ENCODE assay signal across 17 cellular contexts in genomic region chr17:45288825-45289224, GRCh38. TPM values are rescaled to one million over a fixed set of nuclear protein-coding genes. Genes with fewer than 3 reads are reported as not detected.
A peak's percentile ranks its signal among the peaks of the same experiment; 100 is the strongest.
DNase-seq lines count a peak whose midpoint lies in the region; ATAC-seq, FAIRE-seq and TF ChIP-seq lines count a peak whose summit lies in the region.
"Had no signal": no experiment of that assay in that cellular context is flagged by ENCODE, and none has a peak within 500 bp of the region (broad histone marks: within the 10 kb centered on the region; RNA-seq: fewer than 3 reads in every experiment).

No MANE protein-coding gene starts in this region.

- peaks cover 15% of the 10 kb centered on the region for H3K36me3 Mint-ChIP-seq in chondrocyte (ENCODE audit: low read depth)

- intact Hi-C loops in Right ventricle myocardium superior (cut with DNase I), result no loop called here
- intact Hi-C loops in pancreas (cut with DNase I), result no loop called here

- H3K4me1 ChIP-seq in pancreas, result peaks cover 56 to 60% (median 59%) of the 10 kb centered on the region in 3 donors
- peaks cover 58% of the 10 kb centered on the region for H3K4me1 ChIP-seq in BE2C

- peak overlapping the region; percentile 2 to 52 (median 24) for H3K27ac ChIP-seq in pancreas
- H3K27ac ChIP-seq: KMS-11 had no signal

- H3K27me3 Mint-ChIP-seq in chondrocyte (ENCODE audit: low read depth), result no peaks in the 10 kb centered on the region

- TF ChIP-seq CTCF in pancreas (IDR thresholded peaks at IDR 0.05) (no peak), BE2C (IDR thresholded peaks at IDR 0.05; ENCODE audit: low read depth, low read length) (no peak), chondrocyte (IDR thresholded peaks at IDR 0.05) (no peak)

- H3K4me3 Mint-ChIP-seq in chondrocyte (ENCODE audit: unreplicated experiment), result no peak overlapping the region
- H3K4me3 Mint-ChIP-seq: HFFc6, immature natural killer cell had no signal

- no peak overlapping the region for H3K27ac Mint-ChIP-seq in chondrocyte (ENCODE audit: unreplicated experiment)
- H3K27ac Mint-ChIP-seq: HFFc6 had no signal

- ATAC-seq in Right ventricle myocardium superior (ENCODE audit: poor library complexity) (peak; percentile 51), pancreas (peak in 3 of 4 donors; percentile 51 to 61 (median 56)), HG03095 (IDR thresholded peaks at IDR 0.05; ENCODE audit: unreplicated experiment) (no peak)

- H3K9me3 ChIP-seq in pancreas, result no peaks in the 10 kb centered on the region
- no peaks in the 10 kb centered on the region for H3K9me3 ChIP-seq in BE2C

- H3K36me3 ChIP-seq in pancreas, result peaks cover 0 to 37% (median 11%) of the 10 kb centered on the region in 3 donors
- H3K36me3 ChIP-seq in BE2C, result peaks cover 30% of the 10 kb centered on the region

- H3K27me3 ChIP-seq in pancreas (no peaks in the 10 kb centered on the region), BE2C (no peaks in the 10 kb centered on the region)

- DNase-seq in NCI-H1092 treated with DMSO at 0.1 percent for 48 hours (lab: John Stamatoyannopoulos, UW) (peak; percentile 93), NCI-H82 treated with DMSO at 0.1 percent for 48 hours (lab: John Stamatoyannopoulos, UW; ENCODE audit: unreplicated experiment) (peak; percentile 19), Right ventricle myocardium superior (peak; percentile 62), pancreas (peak in 4 of 6 donors; percentile 47 to 75 (median 66)), BE2C (no peak), putamen (ENCODE audit: low spot score) (no peak), chondrocyte (ENCODE audit: low spot score) (no peak)
- DNase-seq: activated CD8-positive, alpha-beta memory T cell treated with anti-CD3 and anti-CD28 coated beads, Interleukin-2, amount 50 U/mL, for 48 hours; Calu3; HFFc6; immature natural killer cell; stimulated activated naive CD4-positive, alpha-beta T cell had no signal

- WGBS in pancreas, 2 donors, result 17 to 27% methylated on average over 10 of the region's 10 CpGs

- H3K4me3 ChIP-seq in pancreas (no peak overlapping the region), BE2C (ENCODE audit: low read depth, low read length) (no peak overlapping the region)

- peaks cover 35% of the 10 kb centered on the region for H3K4me1 Mint-ChIP-seq in chondrocyte (ENCODE audit: low read depth)

- no peak for FAIRE-seq in pancreas (lab: Jason Lieb, UNC)

- no peaks in the 10 kb centered on the region for H3K9me3 Mint-ChIP-seq in chondrocyte (ENCODE audit: low read depth)
- H3K9me3 Mint-ChIP-seq: HFFc6, immature natural killer cell had no signal

RNA-seq across cellular contexts. Expression of gene SPATA32, which starts 26.9 kb away (rescaled TPM):
- not detected for total RNA-seq in Right ventricle myocardium superior
- under 1 TPM in 2 of 6 donors, not detected in 4; 0.12 to 0.14 TPM for total RNA-seq in pancreas
- polyA plus RNA-seq in pancreas, result under 1 TPM; 0.07 to 0.19 TPM
- polyA plus RNA-seq in BE2C (2012; ENCODE audit: insufficient read depth, insufficient read length, low read depth), result not detected
- total RNA-seq in chondrocyte, result not detected in 3 replicates
- total RNA-seq: fibroblast of lung, NCI-H460 had no signal
- polyA plus RNA-seq: fibroblast of lung, neural cell had no signal

RNA-seq across cellular contexts. Expression of gene MAP3K14, which starts 28.0 kb away (rescaled TPM):
- total RNA-seq in Right ventricle myocardium superior, result 12.2 TPM
- 10 to 100 TPM in 1 of 6 donors, 1 to 10 TPM in 5; 6.1 to 16.4 (median 7.3) TPM for total RNA-seq in pancreas
- 10 to 100 TPM; 13.2 to 16.2 TPM for polyA plus RNA-seq in pancreas
- 5.5 TPM for polyA plus RNA-seq in BE2C (2012; ENCODE audit: insufficient read depth, insufficient read length, low read depth)
- total RNA-seq in chondrocyte, result 3.9 to 8.6 TPM (median 5.2 TPM) in 3 replicates

Comparison
In these comparisons a context has a peak if more than half of its experiments do, and no peak if none do; other contexts are left out.
1. DNase-seq: peak in NCI-H1092 treated with DMSO at 0.1 percent for 48 hours (single experiment), NCI-H82 treated with DMSO at 0.1 percent for 48 hours (single experiment), Right ventricle myocardium superior (single experiment) and pancreas (4 of 6); none in BE2C (single experiment), putamen (single experiment) and chondrocyte (single experiment).